In genomic region chr7:81851413-81851812, GRCh38 we compare ENCODE assay signal across 21 cellular contexts.
"Had no signal": no experiment of that assay in that cellular context is flagged by ENCODE, and none has a peak within 500 bp of the region (broad histone marks: within the 10 kb centered on the region; RNA-seq: fewer than 3 reads in every experiment).

No MANE protein-coding gene starts in this region.

- H3K27ac ChIP-seq: esophagus squamous epithelium, gastroesophageal sphincter, left lung, lower lobe of right lung, neural progenitor cell, pancreas, suprapubic skin, thyroid gland, upper lobe of left lung, uterus had no signal

- DNase-seq: dermis blood vessel endothelial cell; esophagus squamous epithelium; foreskin fibroblast; glutamatergic neuron; immature natural killer cell; left lung; lower lobe of right lung; natural killer cell; occipital lobe; pancreas; right cardiac atrium; stimulated activated CD4-positive, alpha-beta T cell treated with anti-CD3 and anti-CD28 coated beads, Interleukin-4, amount 100 ng/mL, for 1 hour; stimulated activated CD8-positive, alpha-beta memory T cell treated with anti-CD3 and anti-CD28 coated beads, Interleukin-4, amount 100 ng/mL, for 48 hours; stimulated activated naive CD8-positive, alpha-beta T cell treated with anti-CD3 and anti-CD28 coated beads, Interleukin-15, Interleukin-2, amounts not matched to agents 100 U/mL and 50 U/mL, for 24 hours; thyroid gland; upper lobe of left lung; uterus had no signal

- H3K4me3 ChIP-seq: esophagus squamous epithelium, gastroesophageal sphincter, left lung, lower lobe of right lung, neural progenitor cell, pancreas, suprapubic skin, thyroid gland, upper lobe of left lung, uterus had no signal

- H3K9me3 ChIP-seq: esophagus squamous epithelium, gastroesophageal sphincter, left lung, lower lobe of right lung, pancreas, suprapubic skin, thyroid gland, upper lobe of left lung, uterus had no signal

- H3K4me2 ChIP-seq: neural progenitor cell had no signal

- H3K36me3 ChIP-seq: esophagus squamous epithelium, gastroesophageal sphincter, left lung, lower lobe of right lung, neural progenitor cell, pancreas, suprapubic skin, thyroid gland, upper lobe of left lung, uterus had no signal

- ATAC-seq: gastroesophageal sphincter; left lung; lower lobe of right lung; natural killer cell; pancreas; right cardiac atrium; stimulated activated effector memory CD8-positive, alpha-beta T cell treated with anti-CD3 and anti-CD28 coated beads, Interleukin-12 subunit alpha, Interleukin-12 subunit beta, amount 100 ng/mL, for 72 hours; stimulated activated naive CD8-positive, alpha-beta T cell treated with anti-CD3 and anti-CD28 coated beads, Interleukin-15, Interleukin-2, amounts not matched to agents 100 U/mL and 50 U/mL, for 24 hours had no signal

- H3K27me3 ChIP-seq: esophagus squamous epithelium, gastroesophageal sphincter, left lung, neural progenitor cell, pancreas, suprapubic skin, thyroid gland, upper lobe of left lung, uterus had no signal

- H2AFZ ChIP-seq: neural progenitor cell had no signal

- H3K4me1 ChIP-seq: esophagus squamous epithelium, gastroesophageal sphincter, neural progenitor cell, pancreas, suprapubic skin, thyroid gland, uterus had no signal

- H3K9ac ChIP-seq: neural progenitor cell had no signal
